ENCODE assay signal across 25 cellular contexts in the genomic region with DNA sequence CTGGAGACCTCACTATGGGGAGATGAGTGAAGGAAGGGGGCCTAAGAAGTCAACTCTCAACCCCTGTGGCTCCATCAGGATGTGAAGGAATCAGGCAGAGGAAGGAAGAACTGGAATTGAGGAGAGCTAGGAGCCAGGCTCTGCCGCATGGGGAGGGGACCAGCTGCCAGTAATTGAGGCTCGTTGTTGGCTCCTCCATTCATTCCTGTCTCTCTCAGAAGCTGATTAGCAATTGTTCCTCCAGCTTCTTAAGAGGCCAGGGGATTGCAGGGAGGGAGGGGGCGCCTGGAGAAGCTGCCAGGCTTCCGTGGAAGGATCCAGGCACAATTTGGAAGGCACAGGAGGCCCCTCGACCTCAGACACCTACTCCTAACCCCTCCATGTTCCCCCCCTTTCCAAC. TPM values are rescaled to one million over a fixed set of nuclear protein-coding genes. Genes with fewer than 3 reads are reported as not detected.
"Had no signal": no experiment of that assay in that cellular context is flagged by ENCODE, and none has a peak within 500 bp of the region (broad histone marks: within the 10 kb centered on the region; RNA-seq: fewer than 3 reads in every experiment).

No MANE protein-coding gene starts in this region.

- H2AFZ ChIP-seq: hepatocyte had no signal

- H3K27me3 ChIP-seq: dorsolateral prefrontal cortex, ovary, right atrium auricular region, sigmoid colon, testis, upper lobe of right lung, vagina had no signal

- H3K4me2 ChIP-seq: hepatocyte had no signal

- H3K4me1 Mint-ChIP-seq: naive B cell; nephron progenitor cell; stimulated activated naive B cell treated with anti-CD40 and anti-IgM and Interleukin-4, amounts not matched to agents 10 μg/mL and 1 μg/mL and 100 μg/mL, for 72 hours; stimulated activated naive CD8-positive, alpha-beta T cell treated with anti-CD3 and anti-CD28 coated beads, Interleukin-15, amount 100 ng/mL, for 72 hours had no signal

- H3K36me3 ChIP-seq: ovary, right atrium auricular region, sigmoid colon, tibial nerve, upper lobe of right lung, vagina had no signal

- H3K27ac Mint-ChIP-seq: naive B cell; nephron progenitor cell; stimulated activated naive B cell treated with anti-CD40 and anti-IgM and Interleukin-4, amounts not matched to agents 10 μg/mL and 1 μg/mL and 100 μg/mL, for 72 hours; stimulated activated naive CD8-positive, alpha-beta T cell treated with anti-CD3 and anti-CD28 coated beads, Interleukin-15, amount 100 ng/mL, for 72 hours had no signal

- ATAC-seq: stimulated activated naive B cell treated with anti-CD40 and anti-IgM and Interleukin-4, amounts not matched to agents 10 μg/mL and 1 μg/mL and 100 μg/mL, for 72 hours; stimulated activated naive CD8-positive, alpha-beta T cell treated with anti-CD3 and anti-CD28 coated beads, Interleukin-15, amount 100 ng/mL, for 72 hours; upper lobe of right lung had no signal

- H3K9me3 Mint-ChIP-seq: naive B cell; nephron progenitor cell; stimulated activated naive B cell treated with anti-CD40 and anti-IgM and Interleukin-4, amounts not matched to agents 10 μg/mL and 1 μg/mL and 100 μg/mL, for 72 hours; stimulated activated naive CD8-positive, alpha-beta T cell treated with anti-CD3 and anti-CD28 coated beads, Interleukin-15, amount 100 ng/mL, for 72 hours had no signal

- H3K27ac ChIP-seq: hepatocyte, ovary, right atrium auricular region, sigmoid colon, skin epidermis, testis, tibial nerve, upper lobe of right lung, vagina had no signal

- H3K4me3 ChIP-seq: dorsolateral prefrontal cortex, hepatocyte, ovary, right atrium auricular region, sigmoid colon, skin epidermis, testis, tibial nerve, upper lobe of right lung, vagina had no signal

- DNase-seq: dorsolateral prefrontal cortex; effector CD8-positive, alpha-beta T cell; foreskin melanocyte; head of caudate nucleus; kidney glomerular epithelial cell; mesendoderm; naive B cell; nephron progenitor cell; nucleus accumbens; ovary; sigmoid colon; stimulated activated CD4-positive, alpha-beta T cell treated with anti-CD3 and anti-CD28 coated beads, Interleukin-2, amount 100 ng/mL, for 24 hours; stimulated activated CD4-positive, alpha-beta T cell treated with anti-CD3 and anti-CD28 coated beads, Interleukin-4, amount 100 ng/mL, for 4 hours; stimulated activated naive B cell treated with anti-CD40 and anti-IgM and Interleukin-4, amounts not matched to agents 10 μg/mL and 1 μg/mL and 100 μg/mL, for 72 hours; stimulated activated naive CD8-positive, alpha-beta T cell treated with anti-CD3 and anti-CD28 coated beads, Interleukin-15, amount 100 ng/mL, for 72 hours; testis; upper lobe of right lung had no signal

- H3K79me2 ChIP-seq: hepatocyte had no signal

- H3K9me3 ChIP-seq: ovary, right atrium auricular region, sigmoid colon, testis, tibial nerve, upper lobe of right lung, vagina had no signal

- H3K4me1 ChIP-seq: right atrium auricular region, sigmoid colon, testis, tibial nerve, upper lobe of right lung, vagina had no signal

- H3K36me3 Mint-ChIP-seq: naive B cell; stimulated activated naive B cell treated with anti-CD40 and anti-IgM and Interleukin-4, amounts not matched to agents 10 μg/mL and 1 μg/mL and 100 μg/mL, for 72 hours had no signal

- H3K4me3 Mint-ChIP-seq: naive B cell; nephron progenitor cell; stimulated activated naive B cell treated with anti-CD40 and anti-IgM and Interleukin-4, amounts not matched to agents 10 μg/mL and 1 μg/mL and 100 μg/mL, for 72 hours; stimulated activated naive CD8-positive, alpha-beta T cell treated with anti-CD3 and anti-CD28 coated beads, Interleukin-15, amount 100 ng/mL, for 72 hours had no signal

RNA-seq across cellular contexts. Expression of gene MORN5, which starts 46.1 kb away (rescaled TPM):
- total RNA-seq: hepatocyte, liver, lung microvascular endothelial cell, right atrium auricular region, subcutaneous adipose tissue, upper lobe of right lung, vagina had no signal
- polyA plus RNA-seq: liver had no signal
